Comparison of ENCODE assay signal across 8 cellular contexts in the genomic region with DNA sequence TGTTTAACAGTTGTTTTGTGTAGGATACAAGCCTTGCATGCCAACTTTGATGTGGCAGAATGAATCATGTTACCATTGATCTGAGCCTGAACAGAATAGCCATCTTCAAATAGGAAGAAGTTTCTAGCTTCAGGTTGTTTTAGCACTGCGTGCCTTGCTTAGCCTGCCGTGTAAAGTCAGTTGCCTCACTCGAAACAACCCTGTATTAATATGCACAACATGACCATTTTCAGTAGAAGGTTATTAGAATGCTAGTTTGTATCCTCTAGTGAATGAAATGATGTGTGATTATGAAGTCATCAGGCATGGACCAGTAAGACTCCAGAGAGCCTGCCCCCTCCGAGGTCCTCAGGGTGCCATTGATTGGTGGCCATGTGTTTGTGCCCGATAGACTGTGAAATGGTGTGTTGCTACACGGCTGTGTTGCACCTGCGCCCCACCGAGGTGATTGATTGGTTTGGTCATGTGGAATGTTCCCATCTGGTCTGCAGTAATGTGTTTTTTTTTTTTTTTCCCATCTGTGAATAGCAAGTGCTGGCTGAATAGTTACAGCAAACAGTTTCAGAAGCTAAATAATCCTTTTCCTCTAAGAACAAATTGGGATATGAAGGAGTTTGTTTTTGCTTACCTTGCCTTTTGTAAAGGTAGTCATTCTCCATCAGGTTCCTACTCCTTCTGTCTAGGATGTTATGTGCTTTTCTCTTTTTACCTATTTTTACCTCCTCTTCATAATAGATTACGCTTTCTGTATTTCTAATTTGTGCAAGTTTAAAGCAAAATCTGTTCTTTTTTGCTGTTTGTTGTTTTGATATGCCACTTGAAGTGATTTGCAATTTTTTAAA.
DNase-seq lines count a peak whose midpoint lies in the region; ATAC-seq, FAIRE-seq and TF ChIP-seq lines count a peak whose summit lies in the region.

No MANE protein-coding gene starts in this region.

- no peak for TF ChIP-seq CTCF in neural crest cell (conservative IDR thresholded peaks at IDR 0.05)

- no peaks in the 10 kb centered on the region for H3K36me3 ChIP-seq in H7 (replicated peaks; ENCODE audit: control insufficient read depth, insufficient read depth, low read length)

- peak overlapping the region; percentile 2 for H3K27ac Mint-ChIP-seq in neural crest cell (ENCODE audit: unreplicated experiment)

- peak; percentile 37 for FAIRE-seq in GM19239 (lab: Jason Lieb, UNC)

- peaks cover 2% of the 10 kb centered on the region for H3K36me3 Mint-ChIP-seq in neural crest cell (ENCODE audit: low read depth)

- no peaks in the 10 kb centered on the region for H3K27me3 ChIP-seq in H7 (ENCODE audit: control insufficient read depth, insufficient read depth, low read length)

- DNase-seq in GM19239 (ENCODE audit: insufficient read length, low spot score) (no peak), NCI-H1694 treated with DMSO at 0.1 percent for 48 hours (lab: John Stamatoyannopoulos, UW) (peak; percentile 95), anterior cingulate cortex (lab: John Stamatoyannopoulos, UW) (peak in 38 of 58 donors; percentile 4 to 65 (median 28)), neural crest cell (ENCODE audit: low read depth, low spot score) (no peak), H7 (no peak)

- no peaks in the 10 kb centered on the region for H3K27me3 Mint-ChIP-seq in neural crest cell (ENCODE audit: low read depth)

- ATAC-seq in HG03159 (IDR thresholded peaks at IDR 0.05; ENCODE audit: unreplicated experiment) = no peak
- no peak for ATAC-seq in GM18868 (IDR thresholded peaks at IDR 0.05; ENCODE audit: unreplicated experiment)
- ATAC-seq in HG03280 (IDR thresholded peaks at IDR 0.05; ENCODE audit: unreplicated experiment) = no peak

- no peaks in the 10 kb centered on the region for H3K9me3 Mint-ChIP-seq in neural crest cell

- no peak overlapping the region for H3K4me3 ChIP-seq in H7 (ENCODE audit: insufficient read depth, low read depth, low read length)

- peaks cover 61% of the 10 kb centered on the region for H3K4me1 Mint-ChIP-seq in neural crest cell

- peak overlapping the region; percentile 14 for H3K4me3 Mint-ChIP-seq in neural crest cell

Comparison
In these comparisons a context has a peak if more than half of its experiments do, and no peak if none do; other contexts are left out.
1. DNase-seq: peak in NCI-H1694 treated with DMSO at 0.1 percent for 48 hours (single experiment) and anterior cingulate cortex (38 of 58); none in GM19239 (single experiment), neural crest cell (single experiment) and H7 (single experiment).